Comparison of ENCODE assay signal across 10 cellular contexts in genomic region chr1:205237526-205238484, GRCh38. TPM values are rescaled to one million over a fixed set of nuclear protein-coding genes. Genes with fewer than 3 reads are reported as not detected.
DNase-seq lines count a peak whose midpoint lies in the region; ATAC-seq and TF ChIP-seq lines count a peak whose summit lies in the region.
"Had no signal": no experiment of that assay in that cellular context is flagged by ENCODE, and none has a peak within 500 bp of the region (broad histone marks: within the 10 kb centered on the region; RNA-seq: fewer than 3 reads in every experiment).

No MANE protein-coding gene starts in this region.

- peaks cover 57% of the 10 kb centered on the region for H3K4me1 Mint-ChIP-seq in activated T-cell treated with anti-CD3 and anti-CD28 coated beads, Interleukin-2, amount 50 U/mL, for 24 hours (ENCODE audit: low read depth)
- peaks cover 13% of the 10 kb centered on the region for H3K4me1 Mint-ChIP-seq in neural crest cell

- peak overlapping the region; percentile 49 for H3K4me3 Mint-ChIP-seq in activated T-cell treated with anti-CD3 and anti-CD28 coated beads, Interleukin-2, amount 50 U/mL, for 24 hours
- no peak overlapping the region for H3K4me3 Mint-ChIP-seq in neural crest cell
- H3K4me3 Mint-ChIP-seq: CD4-positive, alpha-beta memory T cell had no signal

- H3K27me3 Mint-ChIP-seq in activated T-cell treated with anti-CD3 and anti-CD28 coated beads, Interleukin-2, amount 50 U/mL, for 24 hours, result no peaks in the 10 kb centered on the region
- no peaks in the 10 kb centered on the region for H3K27me3 Mint-ChIP-seq in neural crest cell (ENCODE audit: low read depth)

- H3K36me3 ChIP-seq in effector memory CD4-positive, alpha-beta T cell (ENCODE audit: control insufficient read depth, insufficient read depth, low read length), result no peaks in the 10 kb centered on the region

- no peak for TF ChIP-seq CTCF in neural crest cell (conservative IDR thresholded peaks at IDR 0.05)

- no peak overlapping the region for H3K4me3 ChIP-seq in effector memory CD4-positive, alpha-beta T cell (ENCODE audit: insufficient read depth, low read depth, low read length, poor library complexity, severe bottlenecking)

- no peaks in the 10 kb centered on the region for H3K9me3 Mint-ChIP-seq in activated T-cell treated with anti-CD3 and anti-CD28 coated beads, Interleukin-2, amount 50 U/mL, for 24 hours
- no peaks in the 10 kb centered on the region for H3K9me3 Mint-ChIP-seq in neural crest cell
- H3K9me3 Mint-ChIP-seq: CD4-positive, alpha-beta memory T cell had no signal

- no peak overlapping the region for H3K27ac ChIP-seq in effector memory CD4-positive, alpha-beta T cell (ENCODE audit: insufficient read depth, low read length, poor library complexity, severe bottlenecking)

- H3K36me3 Mint-ChIP-seq in activated T-cell treated with anti-CD3 and anti-CD28 coated beads, Interleukin-2, amount 50 U/mL, for 24 hours (ENCODE audit: low read depth), result peaks cover 10% of the 10 kb centered on the region
- no peaks in the 10 kb centered on the region for H3K36me3 Mint-ChIP-seq in neural crest cell (ENCODE audit: low read depth)
- H3K36me3 Mint-ChIP-seq: CD4-positive, alpha-beta memory T cell had no signal

- peak; percentile 49 for DNase-seq in stimulated activated naive CD4-positive, alpha-beta T cell treated with Interleukin-2 at 50 U/mL for 16 hours (lab: John Stamatoyannopoulos, UW)
- no peak for DNase-seq in stimulated activated naive CD4-positive, alpha-beta T cell (lab: John Stamatoyannopoulos, UW)
- peak; percentile 64 for DNase-seq in activated T-cell treated with anti-CD3 and anti-CD28 coated beads, Interleukin-2, amount 50 U/mL, for 24 hours
- DNase-seq in neural crest cell (ENCODE audit: low read depth, low spot score) (no peak), left colon (no peak), retina (no peak)
- DNase-seq in effector memory CD4-positive, alpha-beta T cell, result no peak
- DNase-seq: CD4-positive, alpha-beta memory T cell; NCI-H2227 treated with DMSO at 0.1 percent for 48 hours had no signal

- H3K27me3 ChIP-seq in effector memory CD4-positive, alpha-beta T cell (replicated peaks; ENCODE audit: control insufficient read depth, insufficient read depth, low read length, poor library complexity, severe bottlenecking), result no peaks in the 10 kb centered on the region

- peak overlapping the region; percentile 91 for H3K27ac Mint-ChIP-seq in activated T-cell treated with anti-CD3 and anti-CD28 coated beads, Interleukin-2, amount 50 U/mL, for 24 hours
- H3K27ac Mint-ChIP-seq in neural crest cell (ENCODE audit: unreplicated experiment), result peak overlapping the region; percentile 93

- intact Hi-C loops in left colon (cut with DNase I, micrococcal nuclease), result no loop called here

- no peaks in the 10 kb centered on the region for H3K9me3 ChIP-seq in effector memory CD4-positive, alpha-beta T cell (ENCODE audit: control insufficient read depth, low read length)

- ATAC-seq in left colon (no peak), HG03520 (IDR thresholded peaks at IDR 0.05; ENCODE audit: unreplicated experiment) (no peak)

- H3K4me1 ChIP-seq in effector memory CD4-positive, alpha-beta T cell (ENCODE audit: control insufficient read depth, insufficient read depth, low read length, poor library complexity, severe bottlenecking), result no peaks in the 10 kb centered on the region

RNA-seq across cellular contexts. Expression of gene TMCC2, which starts 10.1 kb away (rescaled TPM):
- total RNA-seq in neural crest cell (14.9 and 16.1 TPM in 2 replicates), left colon (1 to 10 TPM in 1 of 2 donors, under 1 TPM in 1; 0.27 to 1.2 TPM)

RNA-seq across cellular contexts. Expression of gene DSTYK, which starts 26.3 kb away (rescaled TPM):
- 14.8 and 17.0 TPM in 2 replicates for total RNA-seq in neural crest cell
- 1 to 10 TPM; 4.7 to 7.0 TPM for total RNA-seq in left colon

Comparison
In these comparisons a context has a peak if more than half of its experiments do, and no peak if none do; other contexts are left out.
1. DNase-seq: peak in stimulated activated naive CD4-positive, alpha-beta T cell treated with Interleukin-2 at 50 U/mL for 16 hours (single experiment) and activated T-cell treated with anti-CD3 and anti-CD28 coated beads, Interleukin-2, amount 50 U/mL, for 24 hours (single experiment); none in stimulated activated naive CD4-positive, alpha-beta T cell (0 of 6), neural crest cell (single experiment), left colon (0 of 2), effector memory CD4-positive, alpha-beta T cell (0 of 3) and retina (single experiment).